ENCODE assay signal across 1 cellular context in the genomic region with DNA sequence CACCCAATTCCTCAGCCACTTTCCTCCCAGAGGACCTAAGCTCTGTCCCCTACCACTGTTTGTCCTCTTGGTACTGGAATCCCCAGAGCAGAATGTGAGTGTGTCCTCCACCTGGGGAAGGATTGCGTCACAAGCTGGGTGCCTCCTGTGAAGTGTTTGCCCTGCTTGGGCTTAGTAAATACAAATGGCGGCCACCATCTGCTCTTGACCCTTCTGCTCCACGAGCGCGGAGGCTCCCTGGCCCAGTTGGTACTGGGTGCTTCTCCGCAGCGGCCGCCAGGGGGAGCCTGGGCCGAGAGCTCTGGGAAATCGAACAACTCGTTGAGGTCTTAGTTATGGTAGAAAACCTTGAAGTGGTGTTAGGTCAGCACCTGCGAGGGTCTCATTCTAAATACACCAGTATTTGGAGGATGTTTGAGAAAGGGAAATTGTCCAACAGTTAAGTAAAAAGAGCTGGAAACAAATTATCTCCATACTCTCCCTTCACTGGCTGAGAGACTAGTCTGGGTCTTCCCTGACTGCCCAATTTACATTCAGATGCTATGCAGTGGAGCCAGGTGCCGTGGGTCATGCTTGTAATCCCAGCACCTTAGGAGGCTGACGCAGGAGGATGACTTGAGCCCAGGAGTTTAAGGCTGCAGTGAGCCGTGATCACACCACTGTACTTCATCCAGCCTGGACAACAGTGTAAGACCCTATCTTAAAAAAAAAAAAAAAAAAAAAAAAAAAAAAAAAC.
TF ChIP-seq lines count a peak whose summit lies in the region.

No MANE protein-coding gene starts in this region.

TF ChIP-seq in HepG2, 621 proteins besides CTCF, POLR2A, EP300 and RAD21 (continued from another document and continues in another):
- TF ChIP-seq, protein P1, sequence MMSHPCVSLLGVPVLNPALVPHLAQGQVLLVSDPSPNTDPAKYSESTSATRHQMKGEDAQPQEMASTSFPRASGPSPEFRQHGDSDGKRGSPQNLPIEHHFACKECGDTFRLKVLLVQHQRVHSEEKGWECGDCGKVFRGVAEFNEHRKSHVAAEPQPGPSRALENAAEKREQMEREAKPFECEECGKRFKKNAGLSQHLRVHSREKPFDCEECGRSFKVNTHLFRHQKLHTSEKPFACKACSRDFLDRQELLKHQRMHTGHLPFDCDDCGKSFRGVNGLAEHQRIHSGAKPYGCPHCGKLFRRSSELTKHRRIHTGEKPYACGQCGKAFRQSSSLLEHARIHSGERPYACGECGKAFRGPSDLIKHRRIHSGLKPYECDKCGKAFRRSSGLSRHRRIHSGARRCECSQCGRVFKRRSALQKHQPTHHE (CRISPR knock-in tag; IDR thresholded peaks at IDR 0.05; ENCODE audit: borderline replicate concordance) = 0 out of 2 replicates have a peak, but pooled peaks have one; percentile 46
- TF ChIP-seq, protein P2, sequence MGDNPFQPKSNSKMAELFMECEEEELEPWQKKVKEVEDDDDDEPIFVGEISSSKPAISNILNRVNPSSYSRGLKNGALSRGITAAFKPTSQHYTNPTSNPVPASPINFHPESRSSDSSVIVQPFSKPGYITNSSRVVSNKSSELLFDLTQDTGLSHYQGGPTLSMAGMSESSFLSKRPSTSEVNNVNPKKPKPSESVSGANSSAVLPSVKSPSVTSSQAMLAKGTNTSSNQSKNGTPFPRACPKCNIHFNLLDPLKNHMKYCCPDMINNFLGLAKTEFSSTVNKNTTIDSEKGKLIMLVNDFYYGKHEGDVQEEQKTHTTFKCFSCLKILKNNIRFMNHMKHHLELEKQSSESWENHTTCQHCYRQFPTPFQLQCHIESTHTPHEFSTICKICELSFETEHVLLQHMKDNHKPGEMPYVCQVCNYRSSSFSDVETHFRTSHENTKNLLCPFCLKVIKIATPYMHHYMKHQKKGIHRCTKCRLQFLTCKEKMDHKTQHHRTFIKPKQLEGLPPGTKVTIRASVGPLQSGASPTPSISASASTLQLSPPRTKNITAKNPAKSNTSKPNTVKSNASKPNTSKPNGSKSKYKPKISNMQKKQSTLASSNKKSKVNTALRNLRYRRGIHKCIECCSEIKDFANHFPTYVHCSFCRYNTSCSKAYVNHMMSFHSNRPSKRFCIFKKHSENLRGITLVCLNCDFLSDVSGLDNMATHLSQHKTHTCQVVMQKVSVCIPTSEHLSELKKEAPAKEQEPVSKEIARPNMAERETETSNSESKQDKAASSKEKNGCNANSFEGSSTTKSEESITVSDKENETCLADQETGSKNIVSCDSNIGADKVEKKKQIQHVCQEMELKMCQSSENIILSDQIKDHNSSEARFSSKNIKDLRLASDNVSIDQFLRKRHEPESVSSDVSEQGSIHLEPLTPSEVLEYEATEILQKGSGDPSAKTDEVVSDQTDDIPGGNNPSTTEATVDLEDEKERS (CRISPR knock-in tag; IDR thresholded peaks at IDR 0.05) = peak; percentile 70; the same call in 1 of the 2 replicates
- TF ChIP-seq, protein P3, sequence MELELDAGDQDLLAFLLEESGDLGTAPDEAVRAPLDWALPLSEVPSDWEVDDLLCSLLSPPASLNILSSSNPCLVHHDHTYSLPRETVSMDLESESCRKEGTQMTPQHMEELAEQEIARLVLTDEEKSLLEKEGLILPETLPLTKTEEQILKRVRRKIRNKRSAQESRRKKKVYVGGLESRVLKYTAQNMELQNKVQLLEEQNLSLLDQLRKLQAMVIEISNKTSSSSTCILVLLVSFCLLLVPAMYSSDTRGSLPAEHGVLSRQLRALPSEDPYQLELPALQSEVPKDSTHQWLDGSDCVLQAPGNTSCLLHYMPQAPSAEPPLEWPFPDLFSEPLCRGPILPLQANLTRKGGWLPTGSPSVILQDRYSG (CRISPR knock-in tag; IDR thresholded peaks at IDR 0.05) = no peak
- peak; percentile 86 for TF ChIP-seq MIER2 (CRISPR knock-in tag; IDR thresholded peaks at IDR 0.05)
- peak; percentile 23; the same call in 1 of the 2 replicates for TF ChIP-seq ZNF121 (CRISPR knock-in tag; IDR thresholded peaks at IDR 0.05)
- no peak for TF ChIP-seq SRY (CRISPR knock-in tag; IDR thresholded peaks at IDR 0.05)
- TF ChIP-seq, protein P4, sequence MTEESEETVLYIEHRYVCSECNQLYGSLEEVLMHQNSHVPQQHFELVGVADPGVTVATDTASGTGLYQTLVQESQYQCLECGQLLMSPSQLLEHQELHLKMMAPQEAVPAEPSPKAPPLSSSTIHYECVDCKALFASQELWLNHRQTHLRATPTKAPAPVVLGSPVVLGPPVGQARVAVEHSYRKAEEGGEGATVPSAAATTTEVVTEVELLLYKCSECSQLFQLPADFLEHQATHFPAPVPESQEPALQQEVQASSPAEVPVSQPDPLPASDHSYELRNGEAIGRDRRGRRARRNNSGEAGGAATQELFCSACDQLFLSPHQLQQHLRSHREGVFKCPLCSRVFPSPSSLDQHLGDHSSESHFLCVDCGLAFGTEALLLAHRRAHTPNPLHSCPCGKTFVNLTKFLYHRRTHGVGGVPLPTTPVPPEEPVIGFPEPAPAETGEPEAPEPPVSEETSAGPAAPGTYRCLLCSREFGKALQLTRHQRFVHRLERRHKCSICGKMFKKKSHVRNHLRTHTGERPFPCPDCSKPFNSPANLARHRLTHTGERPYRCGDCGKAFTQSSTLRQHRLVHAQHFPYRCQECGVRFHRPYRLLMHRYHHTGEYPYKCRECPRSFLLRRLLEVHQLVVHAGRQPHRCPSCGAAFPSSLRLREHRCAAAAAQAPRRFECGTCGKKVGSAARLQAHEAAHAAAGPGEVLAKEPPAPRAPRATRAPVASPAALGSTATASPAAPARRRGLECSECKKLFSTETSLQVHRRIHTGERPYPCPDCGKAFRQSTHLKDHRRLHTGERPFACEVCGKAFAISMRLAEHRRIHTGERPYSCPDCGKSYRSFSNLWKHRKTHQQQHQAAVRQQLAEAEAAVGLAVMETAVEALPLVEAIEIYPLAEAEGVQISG (CRISPR knock-in tag; IDR thresholded peaks at IDR 0.05) = peak; percentile 87
- TF ChIP-seq ZNF75D (CRISPR knock-in tag; IDR thresholded peaks at IDR 0.05; ENCODE audit: borderline replicate concordance) = no peak
- TF ChIP-seq, protein P5, sequence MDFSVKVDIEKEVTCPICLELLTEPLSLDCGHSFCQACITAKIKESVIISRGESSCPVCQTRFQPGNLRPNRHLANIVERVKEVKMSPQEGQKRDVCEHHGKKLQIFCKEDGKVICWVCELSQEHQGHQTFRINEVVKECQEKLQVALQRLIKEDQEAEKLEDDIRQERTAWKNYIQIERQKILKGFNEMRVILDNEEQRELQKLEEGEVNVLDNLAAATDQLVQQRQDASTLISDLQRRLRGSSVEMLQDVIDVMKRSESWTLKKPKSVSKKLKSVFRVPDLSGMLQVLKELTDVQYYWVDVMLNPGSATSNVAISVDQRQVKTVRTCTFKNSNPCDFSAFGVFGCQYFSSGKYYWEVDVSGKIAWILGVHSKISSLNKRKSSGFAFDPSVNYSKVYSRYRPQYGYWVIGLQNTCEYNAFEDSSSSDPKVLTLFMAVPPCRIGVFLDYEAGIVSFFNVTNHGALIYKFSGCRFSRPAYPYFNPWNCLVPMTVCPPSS (IDR thresholded peaks at IDR 0.05) = no peak
- no peak for TF ChIP-seq KDM1A (CRISPR knock-in tag; IDR thresholded peaks at IDR 0.05)
- TF ChIP-seq HNF4A (CRISPR knock-in tag; IDR thresholded peaks at IDR 0.05) = peak; percentile 88
- no peak for TF ChIP-seq GTF2F1 (IDR thresholded peaks at IDR 0.05; ENCODE audit: low read length)
- 0 out of 2 replicates have a peak, but pooled peaks have one; percentile 54 for TF ChIP-seq ZMYM2 (CRISPR knock-in tag; IDR thresholded peaks at IDR 0.05)
- TF ChIP-seq ZNF605 (CRISPR knock-in tag; IDR thresholded peaks at IDR 0.05) = no peak
- TF ChIP-seq ZBTB21 (CRISPR knock-in tag; IDR thresholded peaks at IDR 0.05) = peak; percentile 67
- peak; percentile 58; the same call in 1 of the 2 replicates for TF ChIP-seq HDAC1 (CRISPR knock-in tag; IDR thresholded peaks at IDR 0.05)
- TF ChIP-seq ZNF674 (CRISPR knock-in tag; IDR thresholded peaks at IDR 0.05; ENCODE audit: low read depth) = no peak
- TF ChIP-seq MAFG (CRISPR knock-in tag; IDR thresholded peaks at IDR 0.05) = no peak
- TF ChIP-seq ZNF772 (CRISPR knock-in tag; IDR thresholded peaks at IDR 0.05) = peak; percentile 75
- no peak for TF ChIP-seq ZNF225 (CRISPR knock-in tag; IDR thresholded peaks at IDR 0.05)
- TF ChIP-seq FOXK1 (CRISPR knock-in tag; IDR thresholded peaks at IDR 0.05; ENCODE audit: borderline replicate concordance, low read depth) = peak; percentile 84; the same call in 1 of the 2 replicates
- TF ChIP-seq MBD4 (IDR thresholded peaks at IDR 0.05; ENCODE audit: borderline replicate concordance, low read length) = no peak
- 0 out of 2 replicates have a peak, but pooled peaks have one; percentile 45 for TF ChIP-seq NFKBIZ (CRISPR knock-in tag; IDR thresholded peaks at IDR 0.05)
- TF ChIP-seq SAP130 (CRISPR knock-in tag; IDR thresholded peaks at IDR 0.05; ENCODE audit: low read depth) = peak; percentile 76
- TF ChIP-seq, protein P6, sequence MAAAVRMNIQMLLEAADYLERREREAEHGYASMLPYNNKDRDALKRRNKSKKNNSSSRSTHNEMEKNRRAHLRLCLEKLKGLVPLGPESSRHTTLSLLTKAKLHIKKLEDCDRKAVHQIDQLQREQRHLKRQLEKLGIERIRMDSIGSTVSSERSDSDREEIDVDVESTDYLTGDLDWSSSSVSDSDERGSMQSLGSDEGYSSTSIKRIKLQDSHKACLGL (CRISPR knock-in tag; IDR thresholded peaks at IDR 0.05) = no peak
- TF ChIP-seq, protein P7, sequence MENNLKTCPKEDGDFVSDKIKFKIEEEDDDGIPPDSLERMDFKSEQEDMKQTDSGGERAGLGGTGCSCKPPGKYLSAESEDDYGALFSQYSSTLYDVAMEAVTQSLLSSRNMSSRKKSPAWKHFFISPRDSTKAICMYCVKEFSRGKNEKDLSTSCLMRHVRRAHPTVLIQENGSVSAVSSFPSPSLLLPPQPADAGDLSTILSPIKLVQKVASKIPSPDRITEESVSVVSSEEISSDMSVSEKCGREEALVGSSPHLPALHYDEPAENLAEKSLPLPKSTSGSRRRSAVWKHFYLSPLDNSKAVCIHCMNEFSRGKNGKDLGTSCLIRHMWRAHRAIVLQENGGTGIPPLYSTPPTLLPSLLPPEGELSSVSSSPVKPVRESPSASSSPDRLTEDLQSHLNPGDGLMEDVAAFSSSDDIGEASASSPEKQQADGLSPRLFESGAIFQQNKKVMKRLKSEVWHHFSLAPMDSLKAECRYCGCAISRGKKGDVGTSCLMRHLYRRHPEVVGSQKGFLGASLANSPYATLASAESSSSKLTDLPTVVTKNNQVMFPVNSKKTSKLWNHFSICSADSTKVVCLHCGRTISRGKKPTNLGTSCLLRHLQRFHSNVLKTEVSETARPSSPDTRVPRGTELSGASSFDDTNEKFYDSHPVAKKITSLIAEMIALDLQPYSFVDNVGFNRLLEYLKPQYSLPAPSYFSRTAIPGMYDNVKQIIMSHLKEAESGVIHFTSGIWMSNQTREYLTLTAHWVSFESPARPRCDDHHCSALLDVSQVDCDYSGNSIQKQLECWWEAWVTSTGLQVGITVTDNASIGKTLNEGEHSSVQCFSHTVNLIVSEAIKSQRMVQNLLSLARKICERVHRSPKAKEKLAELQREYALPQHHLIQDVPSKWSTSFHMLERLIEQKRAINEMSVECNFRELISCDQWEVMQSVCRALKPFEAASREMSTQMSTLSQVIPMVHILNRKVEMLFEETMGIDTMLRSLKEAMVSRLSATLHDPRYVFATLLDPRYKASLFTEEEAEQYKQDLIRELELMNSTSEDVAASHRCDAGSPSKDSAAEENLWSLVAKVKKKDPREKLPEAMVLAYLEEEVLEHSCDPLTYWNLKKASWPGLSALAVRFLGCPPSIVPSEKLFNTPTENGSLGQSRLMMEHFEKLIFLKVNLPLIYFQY (CRISPR knock-in tag; IDR thresholded peaks at IDR 0.05; ENCODE audit: borderline replicate concordance) = peak; percentile 99
- peak; percentile 77; the same call in 1 of the 2 replicates for TF ChIP-seq SMYD3 (CRISPR knock-in tag; IDR thresholded peaks at IDR 0.05)
- peak; percentile 90; the same call in 1 of the 2 replicates for TF ChIP-seq CBX5 (CRISPR knock-in tag; IDR thresholded peaks at IDR 0.05; ENCODE audit: borderline replicate concordance)
- TF ChIP-seq, protein P8, sequence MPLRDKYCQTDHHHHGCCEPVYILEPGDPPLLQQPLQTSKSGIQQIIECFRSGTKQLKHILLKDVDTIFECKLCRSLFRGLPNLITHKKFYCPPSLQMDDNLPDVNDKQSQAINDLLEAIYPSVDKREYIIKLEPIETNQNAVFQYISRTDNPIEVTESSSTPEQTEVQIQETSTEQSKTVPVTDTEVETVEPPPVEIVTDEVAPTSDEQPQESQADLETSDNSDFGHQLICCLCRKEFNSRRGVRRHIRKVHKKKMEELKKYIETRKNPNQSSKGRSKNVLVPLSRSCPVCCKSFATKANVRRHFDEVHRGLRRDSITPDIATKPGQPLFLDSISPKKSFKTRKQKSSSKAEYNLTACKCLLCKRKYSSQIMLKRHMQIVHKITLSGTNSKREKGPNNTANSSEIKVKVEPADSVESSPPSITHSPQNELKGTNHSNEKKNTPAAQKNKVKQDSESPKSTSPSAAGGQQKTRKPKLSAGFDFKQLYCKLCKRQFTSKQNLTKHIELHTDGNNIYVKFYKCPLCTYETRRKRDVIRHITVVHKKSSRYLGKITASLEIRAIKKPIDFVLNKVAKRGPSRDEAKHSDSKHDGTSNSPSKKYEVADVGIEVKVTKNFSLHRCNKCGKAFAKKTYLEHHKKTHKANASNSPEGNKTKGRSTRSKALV (CRISPR knock-in tag; IDR thresholded peaks at IDR 0.05) = 0 out of 2 replicates have a peak, but pooled peaks have one; percentile 55
- TF ChIP-seq, protein P9, sequence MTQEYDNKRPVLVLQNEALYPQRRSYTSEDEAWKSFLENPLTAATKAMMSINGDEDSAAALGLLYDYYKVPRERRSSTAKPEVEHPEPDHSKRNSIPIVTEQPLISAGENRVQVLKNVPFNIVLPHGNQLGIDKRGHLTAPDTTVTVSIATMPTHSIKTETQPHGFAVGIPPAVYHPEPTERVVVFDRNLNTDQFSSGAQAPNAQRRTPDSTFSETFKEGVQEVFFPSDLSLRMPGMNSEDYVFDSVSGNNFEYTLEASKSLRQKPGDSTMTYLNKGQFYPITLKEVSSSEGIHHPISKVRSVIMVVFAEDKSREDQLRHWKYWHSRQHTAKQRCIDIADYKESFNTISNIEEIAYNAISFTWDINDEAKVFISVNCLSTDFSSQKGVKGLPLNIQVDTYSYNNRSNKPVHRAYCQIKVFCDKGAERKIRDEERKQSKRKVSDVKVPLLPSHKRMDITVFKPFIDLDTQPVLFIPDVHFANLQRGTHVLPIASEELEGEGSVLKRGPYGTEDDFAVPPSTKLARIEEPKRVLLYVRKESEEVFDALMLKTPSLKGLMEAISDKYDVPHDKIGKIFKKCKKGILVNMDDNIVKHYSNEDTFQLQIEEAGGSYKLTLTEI (CRISPR knock-in tag; conservative IDR thresholded peaks at IDR 0.05) = no peak
- TF ChIP-seq EZH2 (conservative IDR thresholded peaks at IDR 0.05; ENCODE audit: low read depth, low read length) = no peak
- no peak for TF ChIP-seq ZNF883 (CRISPR knock-in tag; IDR thresholded peaks at IDR 0.05; ENCODE audit: not compliant biosample characterization)
- TF ChIP-seq ZNF343 (CRISPR knock-in tag; IDR thresholded peaks at IDR 0.05) = peak; percentile 83; the same call in 1 of the 2 replicates
- TF ChIP-seq ZNF556 (CRISPR knock-in tag; IDR thresholded peaks at IDR 0.05; ENCODE audit: borderline replicate concordance) = peak; percentile 93
- TF ChIP-seq PAF1 (CRISPR knock-in tag; IDR thresholded peaks at IDR 0.05) = no peak
- no peak for TF ChIP-seq ZNF235 (CRISPR knock-in tag; IDR thresholded peaks at IDR 0.05; ENCODE audit: borderline replicate concordance)
- TF ChIP-seq TEAD2 (CRISPR knock-in tag; IDR thresholded peaks at IDR 0.05) = no peak
- no peak for TF ChIP-seq ZNF615 (CRISPR knock-in tag; IDR thresholded peaks at IDR 0.05; ENCODE audit: borderline replicate concordance)
- peak; percentile 85 for TF ChIP-seq PPARG (CRISPR knock-in tag; conservative IDR thresholded peaks at IDR 0.05)
